In the genomic region with DNA sequence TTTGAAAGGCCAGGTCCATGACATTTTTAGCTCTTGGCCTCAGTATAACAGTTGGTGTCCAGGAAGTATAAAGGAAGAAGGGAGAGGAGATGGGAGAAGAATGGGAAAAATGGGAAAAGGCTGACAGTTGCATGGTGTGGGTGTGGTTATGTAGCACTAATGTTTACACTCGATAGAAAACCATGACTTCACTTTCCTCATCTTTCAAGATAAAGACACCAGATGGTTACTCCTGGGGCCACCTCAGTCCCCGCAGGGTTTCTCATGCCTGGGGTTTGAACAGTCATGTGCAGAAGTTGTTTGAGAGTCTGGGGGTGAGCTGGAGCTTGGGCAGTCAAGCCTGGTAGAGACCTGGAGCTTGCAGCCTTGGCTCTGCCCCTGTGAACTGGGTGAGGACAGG, we compare ENCODE assay signal across 1 cellular context.
TF ChIP-seq lines count a peak whose summit lies in the region.

No MANE protein-coding gene starts in this region.

TF ChIP-seq in K562, 482 proteins besides CTCF, POLR2A, EP300 and RAD21 (continued from another document and continues in another):
- TF ChIP-seq, protein P1, sequence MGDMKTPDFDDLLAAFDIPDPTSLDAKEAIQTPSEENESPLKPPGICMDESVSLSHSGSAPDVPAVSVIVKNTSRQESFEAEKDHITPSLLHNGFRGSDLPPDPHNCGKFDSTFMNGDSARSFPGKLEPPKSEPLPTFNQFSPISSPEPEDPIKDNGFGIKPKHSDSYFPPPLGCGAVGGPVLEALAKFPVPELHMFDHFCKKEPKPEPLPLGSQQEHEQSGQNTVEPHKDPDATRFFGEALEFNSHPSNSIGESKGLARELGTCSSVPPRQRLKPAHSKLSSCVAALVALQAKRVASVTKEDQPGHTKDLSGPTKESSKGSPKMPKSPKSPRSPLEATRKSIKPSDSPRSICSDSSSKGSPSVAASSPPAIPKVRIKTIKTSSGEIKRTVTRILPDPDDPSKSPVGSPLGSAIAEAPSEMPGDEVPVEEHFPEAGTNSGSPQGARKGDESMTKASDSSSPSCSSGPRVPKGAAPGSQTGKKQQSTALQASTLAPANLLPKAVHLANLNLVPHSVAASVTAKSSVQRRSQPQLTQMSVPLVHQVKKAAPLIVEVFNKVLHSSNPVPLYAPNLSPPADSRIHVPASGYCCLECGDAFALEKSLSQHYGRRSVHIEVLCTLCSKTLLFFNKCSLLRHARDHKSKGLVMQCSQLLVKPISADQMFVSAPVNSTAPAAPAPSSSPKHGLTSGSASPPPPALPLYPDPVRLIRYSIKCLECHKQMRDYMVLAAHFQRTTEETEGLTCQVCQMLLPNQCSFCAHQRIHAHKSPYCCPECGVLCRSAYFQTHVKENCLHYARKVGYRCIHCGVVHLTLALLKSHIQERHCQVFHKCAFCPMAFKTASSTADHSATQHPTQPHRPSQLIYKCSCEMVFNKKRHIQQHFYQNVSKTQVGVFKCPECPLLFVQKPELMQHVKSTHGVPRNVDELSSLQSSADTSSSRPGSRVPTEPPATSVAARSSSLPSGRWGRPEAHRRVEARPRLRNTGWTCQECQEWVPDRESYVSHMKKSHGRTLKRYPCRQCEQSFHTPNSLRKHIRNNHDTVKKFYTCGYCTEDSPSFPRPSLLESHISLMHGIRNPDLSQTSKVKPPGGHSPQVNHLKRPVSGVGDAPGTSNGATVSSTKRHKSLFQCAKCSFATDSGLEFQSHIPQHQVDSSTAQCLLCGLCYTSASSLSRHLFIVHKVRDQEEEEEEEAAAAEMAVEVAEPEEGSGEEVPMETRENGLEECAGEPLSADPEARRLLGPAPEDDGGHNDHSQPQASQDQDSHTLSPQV (IDR thresholded peaks at IDR 0.05), result peak; percentile 84
- TF ChIP-seq LEF1 (IDR thresholded peaks at IDR 0.05), result peak; percentile 49; the same call in 1 of the 2 replicates
- TF ChIP-seq TEAD1 (CRISPR knock-in tag; IDR thresholded peaks at IDR 0.05), result 0 out of 4 replicates have a peak, but pooled peaks of 1 of the 2 experiments have one; percentile 24
- TF ChIP-seq TGIF2 (CRISPR knock-in tag; IDR thresholded peaks at IDR 0.05), result no peak
- 0 out of 2 replicates have a peak, but pooled peaks have one; percentile 20 for TF ChIP-seq RAD51 (IDR thresholded peaks at IDR 0.05; ENCODE audit: borderline replicate concordance, low read depth)
- no peak for TF ChIP-seq MTA3 (IDR thresholded peaks at IDR 0.05; ENCODE audit: borderline replicate concordance)
- 0 out of 2 replicates have a peak, but pooled peaks have one; percentile 19 for TF ChIP-seq KLF16 (IDR thresholded peaks at IDR 0.05)
- TF ChIP-seq ZNF263 (CRISPR knock-in tag; IDR thresholded peaks at IDR 0.05; ENCODE audit: borderline replicate concordance), result no peak
- 0 out of 2 replicates have a peak, but pooled peaks have one; percentile 18 for TF ChIP-seq MYNN (IDR thresholded peaks at IDR 0.05)
- no peak for TF ChIP-seq MYNN (CRISPR knock-in tag; IDR thresholded peaks at IDR 0.05)
- TF ChIP-seq CTBP1 (IDR thresholded peaks at IDR 0.05; ENCODE audit: borderline replicate concordance), result no peak; the same call in 1 of the 2 replicates
- TF ChIP-seq, protein P2, sequence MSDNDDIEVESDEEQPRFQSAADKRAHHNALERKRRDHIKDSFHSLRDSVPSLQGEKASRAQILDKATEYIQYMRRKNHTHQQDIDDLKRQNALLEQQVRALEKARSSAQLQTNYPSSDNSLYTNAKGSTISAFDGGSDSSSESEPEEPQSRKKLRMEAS (CRISPR knock-in tag; IDR thresholded peaks at IDR 0.05), result no peak
- peak; percentile 81 for TF ChIP-seq CBFA2T3 (IDR thresholded peaks at IDR 0.05)
- TF ChIP-seq ARID1B (IDR thresholded peaks at IDR 0.05), result peak; percentile 82
- 0 out of 2 replicates have a peak, but pooled peaks have one; percentile 31 for TF ChIP-seq EP400 (IDR thresholded peaks at IDR 0.05)
- TF ChIP-seq ZNF766 (CRISPR knock-in tag; conservative IDR thresholded peaks at IDR 0.05), result peak; percentile 98
- TF ChIP-seq TOE1 (IDR thresholded peaks at IDR 0.05; ENCODE audit: borderline replicate concordance), result no peak; the same call in 1 of the 2 replicates
- TF ChIP-seq TOE1 (CRISPR knock-in tag; IDR thresholded peaks at IDR 0.05; ENCODE audit: borderline replicate concordance, low read depth), result no peak
- no peak for TF ChIP-seq ZKSCAN3 (CRISPR knock-in tag; IDR thresholded peaks at IDR 0.05)
- TF ChIP-seq ETV5 (CRISPR knock-in tag; IDR thresholded peaks at IDR 0.05; ENCODE audit: low read depth), result no peak
- no peak for TF ChIP-seq EHMT2 (IDR thresholded peaks at IDR 0.05)
- peak; percentile 29; the same call in 1 of the 2 replicates for TF ChIP-seq STAT5A (IDR thresholded peaks at IDR 0.05; ENCODE audit: borderline replicate concordance, low read length)
- TF ChIP-seq ARNT (IDR thresholded peaks at IDR 0.05), result no peak
- no peak for TF ChIP-seq CHD2 (IDR thresholded peaks at IDR 0.05; ENCODE audit: low read depth, low read length)
- peak; percentile 84 for TF ChIP-seq JUND (IDR thresholded peaks at IDR 0.05; ENCODE audit: borderline replicate concordance, low read depth, low read length)
- peak; percentile 87; the same call in 2 of the 3 replicates for TF ChIP-seq JUND (tag; IDR thresholded peaks at IDR 0.05; ENCODE audit: borderline replicate concordance, low read depth, low read length)
- TF ChIP-seq, protein P3, sequence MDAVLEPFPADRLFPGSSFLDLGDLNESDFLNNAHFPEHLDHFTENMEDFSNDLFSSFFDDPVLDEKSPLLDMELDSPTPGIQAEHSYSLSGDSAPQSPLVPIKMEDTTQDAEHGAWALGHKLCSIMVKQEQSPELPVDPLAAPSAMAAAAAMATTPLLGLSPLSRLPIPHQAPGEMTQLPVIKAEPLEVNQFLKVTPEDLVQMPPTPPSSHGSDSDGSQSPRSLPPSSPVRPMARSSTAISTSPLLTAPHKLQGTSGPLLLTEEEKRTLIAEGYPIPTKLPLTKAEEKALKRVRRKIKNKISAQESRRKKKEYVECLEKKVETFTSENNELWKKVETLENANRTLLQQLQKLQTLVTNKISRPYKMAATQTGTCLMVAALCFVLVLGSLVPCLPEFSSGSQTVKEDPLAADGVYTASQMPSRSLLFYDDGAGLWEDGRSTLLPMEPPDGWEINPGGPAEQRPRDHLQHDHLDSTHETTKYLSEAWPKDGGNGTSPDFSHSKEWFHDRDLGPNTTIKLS (IDR thresholded peaks at IDR 0.05; ENCODE audit: borderline replicate concordance, low read depth), result no peak
- TF ChIP-seq NFE2 (IDR thresholded peaks at IDR 0.05; ENCODE audit: low read depth), result 0 out of 2 replicates have a peak, but pooled peaks have one; percentile 34
- peak; percentile 85; the same call in 1 of the 2 replicates for TF ChIP-seq ELF4 (CRISPR knock-in tag; IDR thresholded peaks at IDR 0.05)
- TF ChIP-seq RCOR1 (IDR thresholded peaks at IDR 0.05; ENCODE audit: borderline replicate concordance in 1 of 2, low read depth in 2 of 2, low read length in 2 of 2), result peak in 1 of 2 experiments; percentile 42; a peak in 1 of 4 replicates
- TF ChIP-seq, protein P4, sequence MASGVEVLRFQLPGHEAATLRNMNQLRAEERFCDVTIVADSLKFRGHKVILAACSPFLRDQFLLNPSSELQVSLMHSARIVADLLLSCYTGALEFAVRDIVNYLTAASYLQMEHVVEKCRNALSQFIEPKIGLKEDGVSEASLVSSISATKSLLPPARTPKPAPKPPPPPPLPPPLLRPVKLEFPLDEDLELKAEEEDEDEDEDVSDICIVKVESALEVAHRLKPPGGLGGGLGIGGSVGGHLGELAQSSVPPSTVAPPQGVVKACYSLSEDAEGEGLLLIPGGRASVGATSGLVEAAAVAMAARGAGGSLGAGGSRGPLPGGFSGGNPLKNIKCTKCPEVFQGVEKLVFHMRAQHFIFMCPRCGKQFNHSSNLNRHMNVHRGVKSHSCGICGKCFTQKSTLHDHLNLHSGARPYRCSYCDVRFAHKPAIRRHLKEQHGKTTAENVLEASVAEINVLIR (CRISPR knock-in tag; IDR thresholded peaks at IDR 0.05), result no peak
- no peak for TF ChIP-seq SAP30 (IDR thresholded peaks at IDR 0.05; ENCODE audit: borderline replicate concordance, insufficient read depth, low read depth, low read length, poor library complexity, severe bottlenecking)
- no peak for TF ChIP-seq MIER1 (IDR thresholded peaks at IDR 0.05; ENCODE audit: low read depth)
- TF ChIP-seq DPF2 (IDR thresholded peaks at IDR 0.05), result peak; percentile 84
- TF ChIP-seq RHOXF2B (CRISPR knock-in tag; conservative IDR thresholded peaks at IDR 0.05), result no peak
- no peak for TF ChIP-seq ZNF699 (CRISPR knock-in tag; IDR thresholded peaks at IDR 0.05; ENCODE audit: insufficient replicate concordance)
- TF ChIP-seq NR1H2 (CRISPR knock-in tag; IDR thresholded peaks at IDR 0.05), result no peak
- no peak for TF ChIP-seq CBX2 (IDR thresholded peaks at IDR 0.05; ENCODE audit: insufficient read depth, low read length, poor library complexity, severe bottlenecking)
- 0 out of 2 replicates have a peak, but pooled peaks have one; percentile 44 for TF ChIP-seq DMBX1 (CRISPR knock-in tag; IDR thresholded peaks at IDR 0.05; ENCODE audit: borderline replicate concordance)
- TF ChIP-seq, protein P5, sequence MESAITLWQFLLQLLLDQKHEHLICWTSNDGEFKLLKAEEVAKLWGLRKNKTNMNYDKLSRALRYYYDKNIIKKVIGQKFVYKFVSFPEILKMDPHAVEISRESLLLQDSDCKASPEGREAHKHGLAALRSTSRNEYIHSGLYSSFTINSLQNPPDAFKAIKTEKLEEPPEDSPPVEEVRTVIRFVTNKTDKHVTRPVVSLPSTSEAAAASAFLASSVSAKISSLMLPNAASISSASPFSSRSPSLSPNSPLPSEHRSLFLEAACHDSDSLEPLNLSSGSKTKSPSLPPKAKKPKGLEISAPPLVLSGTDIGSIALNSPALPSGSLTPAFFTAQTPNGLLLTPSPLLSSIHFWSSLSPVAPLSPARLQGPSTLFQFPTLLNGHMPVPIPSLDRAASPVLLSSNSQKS (CRISPR knock-in tag; IDR thresholded peaks at IDR 0.05), result no peak
- no peak for TF ChIP-seq HMGN3 (IDR thresholded peaks at IDR 0.05; ENCODE audit: borderline replicate concordance, extremely low read depth, insufficient read length, low read depth, low read length)
- no peak for TF ChIP-seq ELF2 (CRISPR knock-in tag; IDR thresholded peaks at IDR 0.05)
- TF ChIP-seq CREM (IDR thresholded peaks at IDR 0.05; ENCODE audit: low read depth), result 0 out of 2 replicates have a peak, but pooled peaks have one; percentile 20
- TF ChIP-seq SAFB (IDR thresholded peaks at IDR 0.05; ENCODE audit: borderline replicate concordance, low read depth, low read length), result no peak
- TF ChIP-seq PCBP1 (IDR thresholded peaks at IDR 0.05; ENCODE audit: low read depth, low read length, poor library complexity, severe bottlenecking), result no peak
- no peak for TF ChIP-seq SETDB1 (IDR thresholded peaks at IDR 0.05; ENCODE audit: low read length)
- TF ChIP-seq, protein P6, sequence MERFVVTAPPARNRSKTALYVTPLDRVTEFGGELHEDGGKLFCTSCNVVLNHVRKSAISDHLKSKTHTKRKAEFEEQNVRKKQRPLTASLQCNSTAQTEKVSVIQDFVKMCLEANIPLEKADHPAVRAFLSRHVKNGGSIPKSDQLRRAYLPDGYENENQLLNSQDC (CRISPR knock-in tag; IDR thresholded peaks at IDR 0.05), result no peak
- TF ChIP-seq, protein P7, sequence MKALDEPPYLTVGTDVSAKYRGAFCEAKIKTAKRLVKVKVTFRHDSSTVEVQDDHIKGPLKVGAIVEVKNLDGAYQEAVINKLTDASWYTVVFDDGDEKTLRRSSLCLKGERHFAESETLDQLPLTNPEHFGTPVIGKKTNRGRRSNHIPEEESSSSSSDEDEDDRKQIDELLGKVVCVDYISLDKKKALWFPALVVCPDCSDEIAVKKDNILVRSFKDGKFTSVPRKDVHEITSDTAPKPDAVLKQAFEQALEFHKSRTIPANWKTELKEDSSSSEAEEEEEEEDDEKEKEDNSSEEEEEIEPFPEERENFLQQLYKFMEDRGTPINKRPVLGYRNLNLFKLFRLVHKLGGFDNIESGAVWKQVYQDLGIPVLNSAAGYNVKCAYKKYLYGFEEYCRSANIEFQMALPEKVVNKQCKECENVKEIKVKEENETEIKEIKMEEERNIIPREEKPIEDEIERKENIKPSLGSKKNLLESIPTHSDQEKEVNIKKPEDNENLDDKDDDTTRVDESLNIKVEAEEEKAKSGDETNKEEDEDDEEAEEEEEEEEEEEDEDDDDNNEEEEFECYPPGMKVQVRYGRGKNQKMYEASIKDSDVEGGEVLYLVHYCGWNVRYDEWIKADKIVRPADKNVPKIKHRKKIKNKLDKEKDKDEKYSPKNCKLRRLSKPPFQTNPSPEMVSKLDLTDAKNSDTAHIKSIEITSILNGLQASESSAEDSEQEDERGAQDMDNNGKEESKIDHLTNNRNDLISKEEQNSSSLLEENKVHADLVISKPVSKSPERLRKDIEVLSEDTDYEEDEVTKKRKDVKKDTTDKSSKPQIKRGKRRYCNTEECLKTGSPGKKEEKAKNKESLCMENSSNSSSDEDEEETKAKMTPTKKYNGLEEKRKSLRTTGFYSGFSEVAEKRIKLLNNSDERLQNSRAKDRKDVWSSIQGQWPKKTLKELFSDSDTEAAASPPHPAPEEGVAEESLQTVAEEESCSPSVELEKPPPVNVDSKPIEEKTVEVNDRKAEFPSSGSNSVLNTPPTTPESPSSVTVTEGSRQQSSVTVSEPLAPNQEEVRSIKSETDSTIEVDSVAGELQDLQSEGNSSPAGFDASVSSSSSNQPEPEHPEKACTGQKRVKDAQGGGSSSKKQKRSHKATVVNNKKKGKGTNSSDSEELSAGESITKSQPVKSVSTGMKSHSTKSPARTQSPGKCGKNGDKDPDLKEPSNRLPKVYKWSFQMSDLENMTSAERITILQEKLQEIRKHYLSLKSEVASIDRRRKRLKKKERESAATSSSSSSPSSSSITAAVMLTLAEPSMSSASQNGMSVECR (CRISPR knock-in tag; IDR thresholded peaks at IDR 0.05), result no peak
- TF ChIP-seq RBBP5 (IDR thresholded peaks at IDR 0.05; ENCODE audit: borderline replicate concordance, insufficient read depth, low read length, poor library complexity, severe bottlenecking), result peak; percentile 53
- no peak for TF ChIP-seq ILF3 (IDR thresholded peaks at IDR 0.05; ENCODE audit: borderline replicate concordance)
- TF ChIP-seq, protein P8, sequence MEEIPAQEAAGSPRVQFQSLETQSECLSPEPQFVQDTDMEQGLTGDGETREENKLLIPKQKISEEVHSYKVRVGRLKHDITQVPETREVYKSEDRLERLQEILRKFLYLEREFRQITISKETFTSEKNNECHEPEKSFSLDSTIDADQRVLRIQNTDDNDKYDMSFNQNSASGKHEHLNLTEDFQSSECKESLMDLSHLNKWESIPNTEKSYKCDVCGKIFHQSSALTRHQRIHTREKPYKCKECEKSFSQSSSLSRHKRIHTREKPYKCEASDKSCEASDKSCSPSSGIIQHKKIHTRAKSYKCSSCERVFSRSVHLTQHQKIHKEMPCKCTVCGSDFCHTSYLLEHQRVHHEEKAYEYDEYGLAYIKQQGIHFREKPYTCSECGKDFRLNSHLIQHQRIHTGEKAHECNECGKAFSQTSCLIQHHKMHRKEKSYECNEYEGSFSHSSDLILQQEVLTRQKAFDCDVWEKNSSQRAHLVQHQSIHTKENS (CRISPR knock-in tag; IDR thresholded peaks at IDR 0.05), result no peak
- TF ChIP-seq ZSCAN29 (IDR thresholded peaks at IDR 0.05), result no peak
- no peak for TF ChIP-seq NR3C1 (CRISPR knock-in tag; IDR thresholded peaks at IDR 0.05)
- TF ChIP-seq PURB (CRISPR knock-in tag; IDR thresholded peaks at IDR 0.05; ENCODE audit: low read depth), result no peak
- peak; percentile 69 for TF ChIP-seq CBFA2T2 (conservative IDR thresholded peaks at IDR 0.05)
- no peak for TF ChIP-seq SMARCA5 (IDR thresholded peaks at IDR 0.05)
- TF ChIP-seq ZC3H11A (IDR thresholded peaks at IDR 0.05; ENCODE audit: low read depth, low read length), result no peak
- TF ChIP-seq PRPF4 (IDR thresholded peaks at IDR 0.05; ENCODE audit: insufficient read depth, low read depth, low read length, poor library complexity, severe bottlenecking), result no peak
- peak; percentile 72 for TF ChIP-seq BHLHE40 (IDR thresholded peaks at IDR 0.05; ENCODE audit: low read length)
